Comparison of ENCODE assay signal across 9 cellular contexts in the genomic region with DNA sequence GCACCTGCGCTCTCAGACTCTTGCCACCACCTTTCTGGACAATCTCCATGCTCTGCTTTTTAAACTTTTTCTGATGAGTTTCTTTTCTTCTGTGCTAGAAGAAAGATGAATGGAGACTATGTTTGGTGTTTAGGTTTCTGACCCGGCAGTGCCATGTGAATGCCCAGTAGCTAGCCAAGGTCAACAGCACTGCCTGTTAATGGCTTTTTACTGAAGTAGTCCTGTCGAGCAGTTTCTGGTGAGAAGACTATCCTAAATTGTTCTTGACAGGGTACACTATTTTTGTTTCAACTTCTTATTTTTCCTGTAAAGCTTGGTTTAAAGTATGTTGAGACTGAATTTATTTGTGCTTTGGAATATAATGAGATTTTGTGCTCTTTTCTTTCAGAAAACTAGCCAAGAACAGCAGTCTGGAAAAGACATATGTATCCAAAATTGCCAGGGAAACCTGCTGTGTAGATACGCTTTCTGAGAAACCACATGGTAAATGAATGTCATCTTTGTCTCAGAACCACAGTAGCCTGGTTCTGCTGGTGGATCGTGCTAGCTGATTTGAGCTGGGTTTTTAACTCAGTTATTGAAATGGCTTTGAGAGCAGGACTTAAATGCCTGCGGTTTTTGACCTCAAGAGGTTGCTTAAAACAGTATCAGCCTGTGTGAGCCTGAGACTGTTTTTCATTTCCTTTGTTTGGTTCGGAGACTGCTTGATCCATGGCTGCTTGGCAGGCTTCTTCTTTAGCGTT. TPM values are rescaled to one million over a fixed set of nuclear protein-coding genes. Genes with fewer than 3 reads are reported as not detected.
DNase-seq lines count a peak whose midpoint lies in the region; ATAC-seq and TF ChIP-seq lines count a peak whose summit lies in the region.
"Had no signal": no experiment of that assay in that cellular context is flagged by ENCODE, and none has a peak within 500 bp of the region (broad histone marks: within the 10 kb centered on the region; RNA-seq: fewer than 3 reads in every experiment).

No MANE protein-coding gene starts in this region.

- H3K9me3 ChIP-seq in spleen, result no peaks in the 10 kb centered on the region
- H3K9me3 ChIP-seq: adrenal gland had no signal

- TF ChIP-seq POLR2A in spleen (IDR thresholded peaks at IDR 0.05), result no peak

- intact Hi-C loops in dorsolateral prefrontal cortex (cut with DNase I), result no loop called here
- intact Hi-C loops in spleen (cut with DNase I; ENCODE audit: low total_unique reads), result no loop called here

- H3K27me3 ChIP-seq in dorsolateral prefrontal cortex (no peaks in the 10 kb centered on the region), spleen (replicated peaks in 1 of 7) (no peaks in the 10 kb centered on the region)
- H3K27me3 ChIP-seq: adrenal gland had no signal

- H3K4me3 ChIP-seq in AG04449 (ENCODE audit: low read depth, low read length) (no peak overlapping the region), dorsolateral prefrontal cortex (peak overlapping the region in 4 of 59 donors; percentile 1 to 25 (median 7)), spleen (no peak overlapping the region)
- H3K4me3 ChIP-seq: adrenal gland had no signal

- CTCF ChIA-PET in AG04449 (lab: Yijun Ruan, JAX), result interaction anchor here (0.6 to 11.7 kb wide), 8 partner anchors 8 to 240 kb away, joined by 3 to 146 read pairs (median 6); no protein-coding TSS in a partner anchor

- 61 to 80% (median 70%) methylated on average over 8 of the region's 8 CpGs for WGBS in spleen, 5 donors

- DNase-seq in AG04449 (ENCODE audit: low read depth, low spot score), result peak; percentile 57
- peak; percentile 38 for DNase-seq in NCI-H2029 treated with DMSO at 0.1 percent for 48 hours (lab: John Stamatoyannopoulos, UW)
- peak in 1 of 10 donors; percentile 19 for DNase-seq in dorsolateral prefrontal cortex
- no peak for DNase-seq in spleen
- no peak for DNase-seq in NCI-H1930 (lab: John Stamatoyannopoulos, UW)
- DNase-seq in stimulated activated CD4-positive, alpha-beta T cell treated with anti-CD3 and anti-CD28 coated beads, Interleukin-4, amount 100 ng/mL, for 4 hours, result no peak

- no peak for TF ChIP-seq CTCF in AG04449 (IDR thresholded peaks at IDR 0.05; ENCODE audit: insufficient read depth, low read length, missing control alignments)
- no peak for TF ChIP-seq CTCF in dorsolateral prefrontal cortex (IDR thresholded peaks at IDR 0.05 in 54 of 56, conservative IDR thresholded peaks at IDR 0.05 in 2 of 56; ENCODE audit: low read depth in 1 of 56, partially characterized antibody in 56 of 56)
- TF ChIP-seq CTCF in spleen (IDR thresholded peaks at IDR 0.05 in 8 of 11, conservative IDR thresholded peaks at IDR 0.05 in 3 of 11), result no peak

- peak overlapping the region; percentile 0 to 96 (median 89) for H3K27ac ChIP-seq in dorsolateral prefrontal cortex
- H3K27ac ChIP-seq in spleen, result peak overlapping the region in 7 of 8 donors; percentile 7 to 78 (median 36)

- ATAC-seq in GM19023 (IDR thresholded peaks at IDR 0.05; ENCODE audit: unreplicated experiment) (peak; percentile 60), GM18907 (IDR thresholded peaks at IDR 0.05; ENCODE audit: unreplicated experiment) (no peak)

- H3K36me3 ChIP-seq in spleen, result peaks cover 0 to 74% (median 22%) of the 10 kb centered on the region in 6 donors
- H3K36me3 ChIP-seq: adrenal gland had no signal

- peaks cover 37 to 96% (median 62%) of the 10 kb centered on the region in 6 donors for H3K4me1 ChIP-seq in spleen

- POLR2A ChIA-PET in AG04449 (lab: Yijun Ruan, JAX), result interaction anchor here (0.8 kb wide), 1 partner anchor 285 kb away, joined by 3 read pairs; no protein-coding TSS in a partner anchor

RNA-seq across cellular contexts. Expression of a gene that starts 48.1 kb away (rescaled TPM):
- 100 to 1,000 TPM in 6 of 120 experiments, 10 to 100 TPM in 114; 14.6 to 125 (median 65.5) TPM for total RNA-seq in dorsolateral prefrontal cortex
- not detected for total RNA-seq in spleen
- polyA plus RNA-seq in spleen, result under 1 TPM in 2 of 3 donors, not detected in 1; 0.05 to 0.06 TPM

Comparison
In these comparisons a context has a peak if more than half of its experiments do, and no peak if none do; other contexts are left out.
1. DNase-seq: peak in AG04449 (single experiment) and NCI-H2029 treated with DMSO at 0.1 percent for 48 hours (single experiment); none in spleen (single experiment), NCI-H1930 (0 of 2) and stimulated activated CD4-positive, alpha-beta T cell treated with anti-CD3 and anti-CD28 coated beads, Interleukin-4, amount 100 ng/mL, for 4 hours (0 of 2).
2. RNA of a gene that starts 48.1 kb away (total RNA-seq): 14.6 to 125 TPM in dorsolateral prefrontal cortex; not detected in spleen; every median in the first group is over 10 times any median in the second.